22 cellular contexts compared by ENCODE assay signal in genomic region chr1:34617717-34618116, GRCh38.
"Had no signal": no experiment of that assay in that cellular context is flagged by ENCODE, and none has a peak within 500 bp of the region (broad histone marks: within the 10 kb centered on the region; RNA-seq: fewer than 3 reads in every experiment).

No MANE protein-coding gene starts in this region.

- H3K36me3 ChIP-seq: esophagus squamous epithelium, neural progenitor cell, spleen, thoracic aorta, tibial nerve, upper lobe of left lung had no signal

- ATAC-seq: left lobe of liver; naive thymus-derived CD4-positive, alpha-beta T cell; right cardiac atrium; stimulated activated memory B cell treated with anti-CD40 and anti-IgM and Interleukin-4, amounts not matched to agents 10 μg/mL and 1 μg/mL and 100 μg/mL, for 72 hours; stimulated activated naive CD8-positive, alpha-beta T cell treated with anti-CD3 and anti-CD28 coated beads, Interleukin-15, Interleukin-2, amounts not matched to agents 100 U/mL and 50 U/mL, for 24 hours had no signal

- H3K4me3 ChIP-seq: coronary artery, esophagus squamous epithelium, neural progenitor cell, skin epidermis, spleen, thoracic aorta, tibial nerve, upper lobe of left lung had no signal

- H3K4me1 ChIP-seq: parathyroid adenoma, spleen, tibial nerve, upper lobe of left lung had no signal

- DNase-seq: dermis blood vessel endothelial cell; effector memory CD4-positive, alpha-beta T cell; esophagus squamous epithelium; foreskin melanocyte; kidney; mesendoderm; midbrain; naive thymus-derived CD4-positive, alpha-beta T cell; right cardiac atrium; spleen; stimulated activated CD4-positive, alpha-beta T cell treated with anti-CD3 and anti-CD28 coated beads, Interleukin-4, amount 100 ng/mL, for 4 hours; stimulated activated naive CD8-positive, alpha-beta T cell treated with anti-CD3 and anti-CD28 coated beads, Interleukin-15, Interleukin-2, amounts not matched to agents 100 U/mL and 50 U/mL, for 24 hours; substantia nigra; upper lobe of left lung had no signal

- H3K27ac ChIP-seq: coronary artery, esophagus squamous epithelium, neural progenitor cell, parathyroid adenoma, skin epidermis, spleen, thoracic aorta, tibial nerve, upper lobe of left lung had no signal

- H3K27me3 ChIP-seq: neural progenitor cell, tibial nerve, upper lobe of left lung had no signal

- H3K9me3 ChIP-seq: esophagus squamous epithelium, spleen, thoracic aorta, tibial nerve, upper lobe of left lung had no signal
